ENCODE assay signal across 13 cellular contexts in the genomic region with DNA sequence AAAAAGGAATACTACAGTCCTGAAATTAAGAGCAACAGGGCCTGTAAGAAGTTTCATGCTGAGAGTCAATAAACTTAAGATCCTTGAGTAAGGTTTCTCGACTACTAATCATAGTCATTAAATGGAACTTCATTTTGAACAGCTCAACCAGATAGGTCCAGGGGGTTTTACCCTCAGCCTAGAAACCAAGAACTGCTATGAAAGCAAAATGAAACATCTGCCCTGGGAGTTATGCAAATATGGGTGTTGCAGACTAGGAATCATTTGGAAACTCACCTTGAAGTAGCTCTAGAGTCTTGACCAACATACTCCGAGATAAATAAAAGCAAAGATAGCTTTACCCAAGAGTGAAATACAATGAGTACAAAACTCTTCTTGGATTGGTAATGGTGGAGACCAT.
"Had no signal": no experiment of that assay in that cellular context is flagged by ENCODE, and none has a peak within 500 bp of the region (broad histone marks: within the 10 kb centered on the region; RNA-seq: fewer than 3 reads in every experiment).

No MANE protein-coding gene starts in this region.

- H3K27ac Mint-ChIP-seq: activated T-helper 1 cell treated with anti-CD3 and anti-CD28 coated beads, Interleukin-12 subunit alpha, Interleukin-12 subunit beta, Interleukin-2, Interleukin-4 antibody, amounts not matched to agents 30 ng/mL and 10 ng/mL and 1 ng/mL, durations not matched to agents 14 hours and 24 hours and 36 hours had no signal

- H3K9me3 Mint-ChIP-seq: activated T-helper 1 cell treated with anti-CD3 and anti-CD28 coated beads, Interleukin-12 subunit alpha, Interleukin-12 subunit beta, Interleukin-2, Interleukin-4 antibody, amounts not matched to agents 30 ng/mL and 10 ng/mL and 1 ng/mL, durations not matched to agents 14 hours and 24 hours and 36 hours had no signal

- ATAC-seq: activated CD4-positive, CD25-positive, alpha-beta regulatory T cell treated with anti-CD3 and anti-CD28 coated beads, Interleukin-2, amount 50 U/mL, for 24 hours; heart left ventricle; right cardiac atrium had no signal

- H3K4me3 Mint-ChIP-seq: activated T-helper 1 cell treated with anti-CD3 and anti-CD28 coated beads, Interleukin-12 subunit alpha, Interleukin-12 subunit beta, Interleukin-2, Interleukin-4 antibody, amounts not matched to agents 30 ng/mL and 10 ng/mL and 1 ng/mL, durations not matched to agents 14 hours and 24 hours and 36 hours had no signal

- DNase-seq: anterior cingulate cortex; dermis blood vessel endothelial cell; heart left ventricle; midbrain; right cardiac atrium; small intestine; stimulated activated CD4-positive, alpha-beta T cell treated with anti-CD3 and anti-CD28 coated beads, Interleukin-4, amount 100 ng/mL, for 4 hours; stimulated activated CD8-positive, alpha-beta memory T cell treated with anti-CD3 and anti-CD28 coated beads, Interleukin-4, amount 100 ng/mL, for 48 hours; stimulated activated naive CD4-positive, alpha-beta T cell treated with Interleukin-2 at 50 U/mL for 16 hours; T1000; trophoblast cell had no signal
